In the genomic region with DNA sequence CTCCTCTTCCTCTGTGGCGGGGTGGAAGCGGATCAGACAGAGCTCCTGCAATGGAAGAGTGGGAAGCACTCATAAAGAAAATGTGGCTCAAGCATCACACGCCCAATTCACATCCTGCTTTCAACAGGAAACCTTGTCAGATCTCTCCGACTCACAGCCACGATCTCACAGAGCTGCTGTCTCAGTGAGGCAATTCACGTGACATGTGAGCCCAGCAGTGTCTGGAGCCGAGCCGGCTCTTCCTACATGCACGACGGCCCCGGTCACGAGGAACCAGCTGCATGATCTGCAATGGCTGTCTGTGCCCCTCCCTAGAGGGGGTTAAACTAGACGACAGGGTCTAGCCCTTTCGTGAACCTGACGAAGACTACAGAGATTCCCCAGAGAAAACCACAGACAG, we compare ENCODE assay signal across 14 cellular contexts. TPM values are rescaled to one million over a fixed set of nuclear protein-coding genes. Genes with fewer than 3 reads are reported as not detected.
DNase-seq lines count a peak whose midpoint lies in the region; ATAC-seq and TF ChIP-seq lines count a peak whose summit lies in the region.
"Had no signal": no experiment of that assay in that cellular context is flagged by ENCODE, and none has a peak within 500 bp of the region (broad histone marks: within the 10 kb centered on the region; RNA-seq: fewer than 3 reads in every experiment).

No MANE protein-coding gene starts in this region.

- H3K14ac ChIP-seq in IMR-90 (replicated peaks; ENCODE audit: low read depth, low read length) = no peak overlapping the region

- BruUV-seq in IMR-90 (replicated peaks; lab: Mats Ljungman, UMichigan) = no TSS peak

- H4K5ac ChIP-seq in IMR-90 (ENCODE audit: low read depth, low read length) = no peak overlapping the region

- no peak overlapping the region for H3K18ac ChIP-seq in IMR-90 (ENCODE audit: low read depth, low read length)

- no peaks in the 10 kb centered on the region for H3K9me3 Mint-ChIP-seq in endothelial cell (ENCODE audit: unreplicated experiment)
- H3K9me3 Mint-ChIP-seq: stimulated activated effector memory CD8-positive, alpha-beta T cell treated with anti-CD3 and anti-CD28 coated beads, Interleukin-12 subunit alpha, Interleukin-12 subunit beta, amount 100 ng/mL, for 72 hours had no signal

- no peak overlapping the region for H4K91ac ChIP-seq in IMR-90 (ENCODE audit: insufficient read depth, low read depth, low read length)

- DNase-seq in IMR-90 (peak; percentile 48), endothelial cell (ENCODE audit: low spot score) (no peak), NCI-H345 treated with DMSO at 0.1 percent for 48 hours (lab: John Stamatoyannopoulos, UW; ENCODE audit: unreplicated experiment) (no peak), uterus (no peak), middle frontal gyrus (ENCODE audit: extremely low spot score, low spot score) (no peak)
- peak; percentile 43 for DNase-seq in activated CD4-positive, alpha-beta T cell treated with anti-CD3 and anti-CD28 coated beads for 48 hours
- DNase-seq: gastrocnemius medialis, HCEC 1CT, MG63, mucosa of descending colon, NCI-H2107 had no signal

- peak overlapping the region; percentile 7 for H3K4me3 Mint-ChIP-seq in endothelial cell (ENCODE audit: unreplicated experiment)
- H3K4me3 Mint-ChIP-seq: stimulated activated effector memory CD8-positive, alpha-beta T cell treated with anti-CD3 and anti-CD28 coated beads, Interleukin-12 subunit alpha, Interleukin-12 subunit beta, amount 100 ng/mL, for 72 hours had no signal

- H3K9ac ChIP-seq in BLaER1 treated with 17β-estradiol and CSF1 and Interleukin-3, amounts not matched to agents 10 nM and 100 nM = peak overlapping the region; percentile 3 to 75 (median 52); a peak in 20 of 22 replicates
- H3K9ac ChIP-seq in IMR-90 (ENCODE audit: low read depth, low read length) = no peak overlapping the region

- no peak overlapping the region for H2BK20ac ChIP-seq in IMR-90 (ENCODE audit: low read depth, low read length)

- H3K4me2 ChIP-seq in BLaER1 treated with 17β-estradiol and CSF1 and Interleukin-3, amounts not matched to agents 10 nM and 100 nM = peak overlapping the region; percentile 57 to 96 (median 87)
- no peak overlapping the region for H3K4me2 ChIP-seq in IMR-90 (ENCODE audit: low read depth, low read length)

- H2AK9ac ChIP-seq in IMR-90 (replicated peaks; ENCODE audit: low read depth, low read length, poor library complexity) = no peak overlapping the region

- in situ Hi-C loops in IMR-90 (cut with MboI; ENCODE audit: low sequenced_read_pairs) = no loop called here

- H2BK15ac ChIP-seq in IMR-90 (ENCODE audit: low read depth, low read length) = no peak overlapping the region

- no peak overlapping the region for H3K4ac ChIP-seq in IMR-90 (ENCODE audit: low read depth, low read length)

- peak overlapping the region in 5 of 10 experiments; percentile 9 to 36 (median 23); a peak in 6 of 20 replicates for H3K4me3 ChIP-seq in BLaER1 treated with 17β-estradiol and CSF1 and Interleukin-3, amounts not matched to agents 10 nM and 100 nM
- H3K4me3 ChIP-seq in IMR-90 (ENCODE audit: insufficient read depth, low read depth, low read length) (no peak overlapping the region), uterus (no peak overlapping the region)
- H3K4me3 ChIP-seq: gastrocnemius medialis, MG63, mucosa of descending colon had no signal

- H2BK120ac ChIP-seq in IMR-90 (ENCODE audit: low read depth, low read length) = no peak overlapping the region

- no peaks in the 10 kb centered on the region for H3K27me3 ChIP-seq in BLaER1 treated with 17β-estradiol and CSF1 and Interleukin-3, amounts not matched to agents 10 nM and 100 nM
- no peaks in the 10 kb centered on the region for H3K27me3 ChIP-seq in IMR-90 (ENCODE audit: control insufficient read depth, insufficient read depth, low read length)
- H3K27me3 ChIP-seq in uterus = no peaks in the 10 kb centered on the region
- H3K27me3 ChIP-seq: gastrocnemius medialis, MG63 had no signal

- H3K4me1 Mint-ChIP-seq in endothelial cell (ENCODE audit: unreplicated experiment) = peaks cover 11% of the 10 kb centered on the region

- H2AK5ac ChIP-seq in IMR-90 (ENCODE audit: low read depth, low read length) = no peak overlapping the region

- H3K79me1 ChIP-seq in IMR-90 (ENCODE audit: low read depth in 1 of 2, low read length in 2 of 2) = peaks cover 11 to 60% of the 10 kb centered on the region in 2 experiments

- H2AFZ ChIP-seq in IMR-90 (replicated peaks; ENCODE audit: low read length, poor library complexity) = no peak overlapping the region

- 81% methylated on average over 11 of the region's 15 CpGs; no CpG with 5 or more reads in 1 of the 2 experiments for WGBS in IMR-90 (ENCODE audit: extremely low coverage in 2 of 2, insufficient read length in 1 of 2), 2 experiments

- H3K36me3 Mint-ChIP-seq in endothelial cell (ENCODE audit: low read depth, unreplicated experiment) = peaks cover 55% of the 10 kb centered on the region

- CTCF ChIA-PET in IMR-90 (lab: Yijun Ruan, JAX) = interaction anchor here (1.7 kb wide), 1 partner anchor 16 kb away, joined by 6 read pairs; no protein-coding TSS in a partner anchor

- H3K27ac ChIP-seq in BLaER1 treated with 17β-estradiol and CSF1 and Interleukin-3, amounts not matched to agents 10 nM and 100 nM = peak overlapping the region; percentile 30 to 79 (median 66); a peak in 21 of 22 replicates
- no peak overlapping the region for H3K27ac ChIP-seq in IMR-90 (ENCODE audit: insufficient read depth, low read length)
- H3K27ac ChIP-seq in uterus = no peak overlapping the region
- H3K27ac ChIP-seq: gastrocnemius medialis had no signal

- H3K9me3 ChIP-seq in BLaER1 treated with 17β-estradiol and CSF1 and Interleukin-3, amounts not matched to agents 10 nM and 100 nM (replicated peaks in 1 of 11) = no peaks in the 10 kb centered on the region
- no peaks in the 10 kb centered on the region for H3K9me3 ChIP-seq in IMR-90 (ENCODE audit: control insufficient read depth, insufficient read depth, low read length)
- no peaks in the 10 kb centered on the region for H3K9me3 ChIP-seq in uterus
- H3K9me3 ChIP-seq: gastrocnemius medialis, MG63, mucosa of descending colon had no signal

- H3K4me1 ChIP-seq in BLaER1 treated with 17β-estradiol and CSF1 and Interleukin-3, amounts not matched to agents 10 nM and 100 nM = peaks cover 36 to 97% (median 84%) of the 10 kb centered on the region in 10 experiments
- H3K4me1 ChIP-seq in IMR-90 (ENCODE audit: control insufficient read depth, insufficient read depth, low read length) (peaks cover 11% of the 10 kb centered on the region), uterus (no peaks in the 10 kb centered on the region)
- H3K4me1 ChIP-seq: gastrocnemius medialis had no signal

- H3K36me3 ChIP-seq in BLaER1 treated with 17β-estradiol and CSF1 and Interleukin-3, amounts not matched to agents 10 nM and 100 nM = peaks cover 83 to 100% (median 94%) of the 10 kb centered on the region in 11 experiments
- peaks cover 78% of the 10 kb centered on the region for H3K36me3 ChIP-seq in IMR-90 (ENCODE audit: control insufficient read depth, insufficient read depth, low read length)
- H3K36me3 ChIP-seq in uterus = no peaks in the 10 kb centered on the region

- H3K27ac Mint-ChIP-seq in endothelial cell (ENCODE audit: unreplicated experiment) = peak overlapping the region; percentile 58

- peaks cover 11% of the 10 kb centered on the region for H3K9me1 ChIP-seq in IMR-90 (ENCODE audit: insufficient read depth, low read length)

- TF ChIP-seq CTCF in IMR-90 (conservative IDR thresholded peaks at IDR 0.05; ENCODE audit: low read depth, low read length) = no peak
- no peak for TF ChIP-seq CTCF in endothelial cell (IDR thresholded peaks at IDR 0.05; ENCODE audit: unreplicated experiment)
- TF ChIP-seq CTCF in uterus (IDR thresholded peaks at IDR 0.05) = no peak

- POLR2A ChIA-PET in IMR-90 (lab: Charles Lee; ENCODE audit: unreplicated experiment) = no interaction called here

- H3K56ac ChIP-seq in IMR-90 (ENCODE audit: extremely low read depth, insufficient read depth, low read length) = no peak overlapping the region

- intact Hi-C loops in IMR-90 (cut with micrococcal nuclease) (no loop called here), uterus (cut with DNase I; ENCODE audit: low total_unique reads) (no loop called here)

- ATAC-seq in IMR-90 (ENCODE audit: low read depth) (no peak), GM19035 (IDR thresholded peaks at IDR 0.05; ENCODE audit: unreplicated experiment) (no peak)
- ATAC-seq: gastrocnemius medialis; mucosa of descending colon; stimulated activated effector memory CD8-positive, alpha-beta T cell treated with anti-CD3 and anti-CD28 coated beads, Interleukin-12 subunit alpha, Interleukin-12 subunit beta, amount 100 ng/mL, for 72 hours had no signal

- H3K23ac ChIP-seq in IMR-90 (ENCODE audit: low read depth, low read length) = no peak overlapping the region

- TF ChIP-seq POLR2A in IMR-90 (IDR thresholded peaks at IDR 0.05; ENCODE audit: low read depth, low read length) (no peak), uterus (IDR thresholded peaks at IDR 0.05) (no peak)

- no peak for TF ChIP-seq RAD21 in IMR-90 (IDR thresholded peaks at IDR 0.05; ENCODE audit: low read length)

- dilution Hi-C loops in IMR-90 (cut with HindIII; ENCODE audit: low sequenced_read_pairs, unreplicated experiment) = no loop called here

- H3K27me3 Mint-ChIP-seq in endothelial cell (ENCODE audit: unreplicated experiment) = peaks cover 5% of the 10 kb centered on the region

- H4K8ac ChIP-seq in IMR-90 (ENCODE audit: low read depth in 2 of 2, low read length in 2 of 2) = no peak overlapping the region

- H4K20me1 ChIP-seq in BLaER1 treated with 17β-estradiol and CSF1 and Interleukin-3, amounts not matched to agents 10 nM and 100 nM = peaks cover 0 to 99% (median 81%) of the 10 kb centered on the region in 11 experiments; a peak in 19 of 22 replicates
- peaks cover 20% of the 10 kb centered on the region for H4K20me1 ChIP-seq in IMR-90 (ENCODE audit: insufficient read depth, low read length)

- no peak overlapping the region for H2BK5ac ChIP-seq in IMR-90 (ENCODE audit: low read depth, low read length, poor library complexity, severe bottlenecking)

RNA-seq across cellular contexts. Expression of a gene that starts 29.5 kb away (rescaled TPM):
- total RNA-seq in IMR-90 (2012; rRNA removed) (8.2 and 8.3 TPM in 2 replicates), endothelial cell (ENCODE audit: unreplicated experiment) (30.9 TPM), uterus (10 to 100 TPM in 3 of 4 donors, 1 to 10 TPM in 1; 5.3 to 20.0 (median 14.2) TPM)
- 5.6 and 6.0 TPM in 2 replicates for polyA plus RNA-seq in IMR-90 (2012; rRNA removed)
- 2.6 and 3.6 TPM in 2 replicates for polyA plus RNA-seq in IMR-90 (2012; cell fraction: cytosol; rRNA removed)
- polyA plus RNA-seq in IMR-90 (2012; cell fraction: nucleus; rRNA removed; ENCODE audit: low replicate concordance) = 2.4 and 9.6 TPM in 2 replicates

RNA-seq across cellular contexts. Expression of a gene that starts 35.2 kb away (rescaled TPM):
- total RNA-seq in IMR-90 (2012; rRNA removed) (28.1 and 38.3 TPM in 2 replicates), endothelial cell (ENCODE audit: unreplicated experiment) (61.0 TPM), uterus (10 to 100 TPM; 20.9 to 92.8 (median 78.8) TPM)
- 17.5 and 21.8 TPM in 2 replicates for polyA plus RNA-seq in IMR-90 (2012; rRNA removed)
- polyA plus RNA-seq in IMR-90 (2012; cell fraction: cytosol; rRNA removed) = 10.8 and 13.3 TPM in 2 replicates
- 47.1 and 74.1 TPM in 2 replicates for polyA plus RNA-seq in IMR-90 (2012; cell fraction: nucleus; rRNA removed; ENCODE audit: low replicate concordance)

RNA-seq across cellular contexts. Expression of a gene that starts 46.8 kb away (rescaled TPM):
- total RNA-seq in IMR-90 (2012; rRNA removed) (33.9 and 36.4 TPM in 2 replicates), endothelial cell (ENCODE audit: unreplicated experiment) (45.0 TPM), uterus (10 to 100 TPM; 16.4 to 48.6 (median 40.0) TPM)
- polyA plus RNA-seq in IMR-90 (2012; rRNA removed) = 18.8 and 21.5 TPM in 2 replicates
- 13.8 and 15.1 TPM in 2 replicates for polyA plus RNA-seq in IMR-90 (2012; cell fraction: cytosol; rRNA removed)
- polyA plus RNA-seq in IMR-90 (2012; cell fraction: nucleus; rRNA removed; ENCODE audit: low replicate concordance) = 13.2 and 19.6 TPM in 2 replicates

Comparison
In these comparisons a context has a peak if more than half of its experiments do, and no peak if none do; other contexts are left out.
1. H3K27ac ChIP-seq: peak in BLaER1 treated with 17β-estradiol and CSF1 and Interleukin-3, amounts not matched to agents 10 nM and 100 nM (11 of 11); none in IMR-90 (single experiment) and uterus (0 of 2).
2. DNase-seq: peak in IMR-90 (single experiment) and activated CD4-positive, alpha-beta T cell treated with anti-CD3 and anti-CD28 coated beads for 48 hours (single experiment); none in endothelial cell (single experiment), NCI-H345 treated with DMSO at 0.1 percent for 48 hours (single experiment), uterus (0 of 2) and middle frontal gyrus (single experiment).